ENCODE assay signal across 11 cellular contexts in the genomic region with DNA sequence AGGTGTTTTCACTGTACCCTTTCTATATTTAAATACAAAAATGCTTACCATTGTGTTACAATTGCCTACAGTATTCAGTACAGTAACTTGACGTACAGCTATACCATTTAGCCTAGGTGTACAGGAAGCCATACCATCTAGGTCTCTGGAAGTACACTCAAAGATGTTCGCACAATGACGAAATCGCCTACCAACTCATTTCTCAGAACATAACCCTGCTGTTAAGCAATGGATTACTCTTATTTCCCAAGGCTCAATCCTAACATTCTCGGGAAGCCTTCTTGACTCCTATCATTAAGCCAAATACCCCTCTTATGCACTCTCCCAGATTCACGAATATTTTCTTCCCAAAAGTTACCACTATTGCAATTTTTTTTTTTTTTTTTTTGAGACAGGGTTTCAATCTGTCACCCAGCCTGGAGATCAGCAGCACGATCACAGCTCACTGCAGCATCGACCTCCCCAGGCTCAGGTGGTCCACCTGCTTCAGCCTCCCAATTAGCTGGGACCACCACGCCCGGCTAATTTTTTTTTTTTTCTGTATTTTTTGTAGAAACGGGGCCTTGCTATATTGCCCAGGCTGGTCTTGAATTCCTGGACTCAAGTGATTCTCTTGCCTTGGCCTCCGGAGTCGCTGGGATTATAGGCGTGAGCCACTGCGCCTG. TPM values are rescaled to one million over a fixed set of nuclear protein-coding genes. Genes with fewer than 3 reads are reported as not detected.
A peak's percentile ranks its signal among the peaks of the same experiment; 100 is the strongest.
DNase-seq lines count a peak whose midpoint lies in the region; ATAC-seq, FAIRE-seq and TF ChIP-seq lines count a peak whose summit lies in the region.
"Had no signal": no experiment of that assay in that cellular context is flagged by ENCODE, and none has a peak within 500 bp of the region (broad histone marks: within the 10 kb centered on the region; RNA-seq: fewer than 3 reads in every experiment).

No MANE protein-coding gene starts in this region.

- H3K4me3 ChIP-seq in HepG2 (replicated peaks in 1 of 3; ENCODE audit: insufficient read depth in 1 of 3, low read depth in 2 of 3, low read length in 3 of 3) (peak overlapping the region; percentile 79 to 100 (median 98)), right lobe of liver (peak overlapping the region in 1 of 3 donors; percentile 86)

- TF ChIP-seq CTCF in HepG2 (CRISPR knock-in tag; IDR thresholded peaks at IDR 0.05) (no peak), right lobe of liver (IDR thresholded peaks at IDR 0.05) (no peak)

- no peaks in the 10 kb centered on the region for H3K9me3 Mint-ChIP-seq in activated CD4-positive, alpha-beta memory T cell treated with anti-CD3 and anti-CD28 coated beads for 36 hours
- no peaks in the 10 kb centered on the region for H3K9me3 Mint-ChIP-seq in immature natural killer cell

- H3K27me3 Mint-ChIP-seq in activated CD4-positive, alpha-beta memory T cell treated with anti-CD3 and anti-CD28 coated beads for 36 hours = no peaks in the 10 kb centered on the region
- H3K27me3 Mint-ChIP-seq in immature natural killer cell (ENCODE audit: low read depth in 3 of 3) = peaks cover 2 to 9% (median 6%) of the 10 kb centered on the region in 3 donors

- no TSS peak for BruUV-seq in HepG2 (replicated peaks; lab: Mats Ljungman, UMichigan)

- peaks cover 18% of the 10 kb centered on the region for H3K79me2 ChIP-seq in HepG2 (ENCODE audit: insufficient read depth, low read length)

- POLR2A ChIA-PET in HepG2 (lab: Yijun Ruan, JAX) = no interaction called here
- POLR2A ChIA-PET in activated CD4-positive, alpha-beta memory T cell treated with anti-CD3 and anti-CD28 coated beads for 36 hours (lab: Charles Lee) = no interaction called here

- intact Hi-C loops in HepG2 (cut with micrococcal nuclease; ENCODE audit: unreplicated experiment) = no loop called here
- intact Hi-C loops in right lobe of liver (cut with DNase I) = loop anchor here in 1 of 2 donors (5.0 kb wide), 1 partner anchor 69 kb away; no protein-coding TSS in a partner anchor
- intact Hi-C loops in activated CD4-positive, alpha-beta memory T cell treated with anti-CD3 and anti-CD28 coated beads for 36 hours (cut with micrococcal nuclease) = loop anchor here (2.0 kb wide), 1 partner anchor 79 kb away; a partner anchor contains a TSS

- no peak for FAIRE-seq in HepG2 (lab: Jason Lieb, UNC)

- in situ Hi-C loops in HepG2 (cut with HindIII; ENCODE audit: extremely low pct_ligation_motif_present, low pct_unique_long_range_greater_than_20kb) = no loop called here

- H3K27me3 ChIP-seq in HepG2 (ENCODE audit: control insufficient read depth in 1 of 2, insufficient read depth in 2 of 2, low read length in 2 of 2) (no peaks in the 10 kb centered on the region; a peak in 1 of 5 replicates), right lobe of liver (no peaks in the 10 kb centered on the region)
- H3K27me3 ChIP-seq: thyroid gland had no signal

- TF ChIP-seq RAD21 in HepG2 (CRISPR knock-in tag; IDR thresholded peaks at IDR 0.05) = no peak

- peak overlapping the region; percentile 93; the same call in 1 of the 2 replicates for H3K9ac ChIP-seq in HepG2 (ENCODE audit: insufficient read depth, low read depth, low read length)

- H3K4me2 ChIP-seq in HepG2 (ENCODE audit: low read depth, low read length) = peak overlapping the region; percentile 76

- H3K27ac Mint-ChIP-seq in activated CD4-positive, alpha-beta memory T cell treated with anti-CD3 and anti-CD28 coated beads for 36 hours = no peak overlapping the region
- peak overlapping the region in 4 of 6 donors; percentile 3 to 69 (median 56) for H3K27ac Mint-ChIP-seq in immature natural killer cell

- H3K9me3 ChIP-seq in HepG2 (ENCODE audit: low read length) (no peaks in the 10 kb centered on the region), right lobe of liver (no peaks in the 10 kb centered on the region)
- H3K9me3 ChIP-seq: thyroid gland had no signal

- ATAC-seq in HepG2 (no peak), right lobe of liver (no peak)

- TF ChIP-seq EP300 in HepG2 (IDR thresholded peaks at IDR 0.05; ENCODE audit: low read depth in 2 of 2, low read length in 2 of 2) = no peak
- TF ChIP-seq EP300 in HepG2 (CRISPR knock-in tag; IDR thresholded peaks at IDR 0.05; ENCODE audit: borderline replicate concordance) = no peak

- H2AFZ ChIP-seq in HepG2 (ENCODE audit: low read length) = no peak overlapping the region

- CTCF ChIA-PET in HepG2 (lab: Yijun Ruan, JAX; ENCODE audit: low intra/inter-chr PET ratio, low total read pairs) = no interaction called here
- CTCF ChIA-PET in activated CD4-positive, alpha-beta memory T cell treated with anti-CD3 and anti-CD28 coated beads for 36 hours (lab: Charles Lee) = interaction anchor here (1.0 kb wide), 1 partner anchor 27 kb away, joined by 4 read pairs; no protein-coding TSS in a partner anchor

- peaks cover 39% of the 10 kb centered on the region for H3K4me1 ChIP-seq in HepG2 (ENCODE audit: insufficient read depth, low read length)
- peaks cover 0 to 9% (median 3%) of the 10 kb centered on the region in 4 donors for H3K4me1 ChIP-seq in right lobe of liver

- no peak overlapping the region for H3K27ac ChIP-seq in HepG2 (ENCODE audit: extremely low read length, insufficient read depth, low read length)
- H3K27ac ChIP-seq in right lobe of liver = no peak overlapping the region
- H3K27ac ChIP-seq: thyroid gland had no signal

- H3K36me3 ChIP-seq in HepG2 (replicated peaks in 1 of 2; ENCODE audit: control insufficient read depth in 1 of 2, insufficient read depth in 2 of 2, low read length in 2 of 2) = no peaks in the 10 kb centered on the region; a peak in 1 of 5 replicates
- no peaks in the 10 kb centered on the region for H3K36me3 ChIP-seq in right lobe of liver
- H3K36me3 ChIP-seq: thyroid gland had no signal

- H4K20me1 ChIP-seq in HepG2 (ENCODE audit: insufficient read depth, low read length) = no peaks in the 10 kb centered on the region

- H3K36me3 Mint-ChIP-seq in activated CD4-positive, alpha-beta memory T cell treated with anti-CD3 and anti-CD28 coated beads for 36 hours = peaks cover 6% of the 10 kb centered on the region
- H3K36me3 Mint-ChIP-seq in immature natural killer cell = peaks cover 3 to 6% (median 4%) of the 10 kb centered on the region in 3 donors

- DNase-seq in HepG2 (ENCODE audit: low spot score) = no peak
- DNase-seq in right lobe of liver = no peak
- DNase-seq in activated CD4-positive, alpha-beta memory T cell treated with anti-CD3 and anti-CD28 coated beads for 36 hours = no peak
- no peak for DNase-seq in immature natural killer cell
- DNase-seq in stimulated activated CD4-positive, alpha-beta T cell treated with anti-CD3 and anti-CD28 coated beads, Interleukin-12 subunit alpha, Interleukin-12 subunit beta, amount 100 ng/mL, for 4 hours = no peak
- no peak for DNase-seq in NK-92 (lab: John Stamatoyannopoulos, UW; ENCODE audit: unreplicated experiment)
- no peak for DNase-seq in mesenteric fat pad (ENCODE audit: low spot score)
- no peak for DNase-seq in NCI-H2171 (lab: John Stamatoyannopoulos, UW)
- DNase-seq: caudate nucleus, DMS 273 treated with DMSO at 0.1 percent for 48 hours, thyroid gland had no signal

- 91% methylated on average over 15 of the region's 15 CpGs for WGBS in HepG2 (ENCODE audit: low lambda C conversion rate)
- 92% methylated on average over 14 of the region's 15 CpGs for WGBS in right lobe of liver (ENCODE audit: insufficient coverage, low coverage, low lambda C conversion rate, missing lambda C conversion rate)

- peaks cover 29% of the 10 kb centered on the region for H3K4me1 Mint-ChIP-seq in activated CD4-positive, alpha-beta memory T cell treated with anti-CD3 and anti-CD28 coated beads for 36 hours (ENCODE audit: low read depth)
- peaks cover 39 to 44% of the 10 kb centered on the region in 2 donors for H3K4me1 Mint-ChIP-seq in immature natural killer cell

- peak overlapping the region; percentile 65 for H3K4me3 Mint-ChIP-seq in activated CD4-positive, alpha-beta memory T cell treated with anti-CD3 and anti-CD28 coated beads for 36 hours
- H3K4me3 Mint-ChIP-seq in immature natural killer cell = peak overlapping the region; percentile 99 to 100 (median 100)

- TF ChIP-seq POLR2A in HepG2 (IDR thresholded peaks at IDR 0.05; ENCODE audit: insufficient read depth in 1 of 2, low read depth in 2 of 2, low read length in 2 of 2) = no peak
- TF ChIP-seq POLR2A in right lobe of liver (IDR thresholded peaks at IDR 0.05) = no peak

RNA-seq across cellular contexts. Expression of a gene that starts 1.5 kb away (rescaled TPM):
- total RNA-seq in HepG2 (2016; rRNA removed; fragmentation: Illumina TruSeq; extraction: Trizol) = 42.1 and 60.0 TPM in 2 replicates
- total RNA-seq in HepG2 (2016; cell fraction: cytosol; rRNA removed; fragmentation: Illumina TruSeq; extraction: Trizol; ENCODE audit: low read depth) = 14.1 and 14.5 TPM in 2 replicates
- 46.4 and 66.4 TPM in 2 replicates for total RNA-seq in HepG2 (2016; cell fraction: insoluble cytoplasmic fraction; rRNA removed; fragmentation: Illumina TruSeq; extraction: Trizol)
- 28.1 and 29.9 TPM in 2 replicates for total RNA-seq in HepG2 (2016; cell fraction: membrane; rRNA removed; fragmentation: Illumina TruSeq; extraction: Trizol)
- total RNA-seq in HepG2 (2016; cell fraction: nucleus; rRNA removed; fragmentation: Illumina TruSeq; extraction: Trizol) = 20.3 and 27.0 TPM in 2 replicates
- polyA plus RNA-seq in HepG2 (2011; rRNA removed) = 11.8 and 13.6 TPM in 2 replicates
- polyA plus RNA-seq in HepG2 (2011; cell fraction: cytosol; rRNA removed) = 6.2 and 8.5 TPM in 2 replicates
- polyA plus RNA-seq in HepG2 (2011; cell fraction: nucleus; rRNA removed) = 9.6 and 11.5 TPM in 2 replicates
- 12.5 and 14.0 TPM in 2 replicates for polyA plus RNA-seq in HepG2 (2012)
- 6.7 and 8.0 TPM in 2 replicates for polyA plus RNA-seq in HepG2 (2016; cell fraction: cytosol; fragmentation: Illumina TruSeq; extraction: Trizol; ENCODE audit: low read depth)
- 36.9 and 40.1 TPM in 2 replicates for polyA plus RNA-seq in HepG2 (2016; cell fraction: insoluble cytoplasmic fraction; fragmentation: Illumina TruSeq; extraction: Trizol; ENCODE audit: low read depth)
- polyA plus RNA-seq in HepG2 (2016; cell fraction: membrane; fragmentation: Illumina TruSeq; extraction: Trizol; ENCODE audit: low read depth) = 12.9 and 14.9 TPM in 2 replicates
- polyA plus RNA-seq in HepG2 (2016; cell fraction: nucleus; fragmentation: Illumina TruSeq; extraction: Trizol; ENCODE audit: insufficient read depth, low read depth) = 31.2 and 33.0 TPM in 2 replicates
- 15.7 and 41.0 TPM in 2 replicates for polyA minus RNA-seq in HepG2 (2011; rRNA and poly(A)+ RNA removed; ENCODE audit: low replicate concordance)
- 7.8 and 11.3 TPM in 2 replicates for polyA minus RNA-seq in HepG2 (2011; cell fraction: cytosol; rRNA and poly(A)+ RNA removed)
- 14.7 and 18.5 TPM in 2 replicates for polyA minus RNA-seq in HepG2 (2011; cell fraction: nucleus; rRNA and poly(A)+ RNA removed)
- total RNA-seq in right lobe of liver = 10 to 100 TPM in 1 of 6 experiments, 1 to 10 TPM in 5; 7.7 to 10.7 (median 8.4) TPM
- total RNA-seq in activated CD4-positive, alpha-beta memory T cell treated with anti-CD3 and anti-CD28 coated beads for 36 hours = 10 to 100 TPM; 40.6 to 42.5 TPM
- polyA plus RNA-seq in immature natural killer cell = 10 to 100 TPM; 18.4 to 38.4 (median 32.5) TPM
- 19.0 TPM for total RNA-seq in mesenteric fat pad

RNA-seq across cellular contexts. Expression of a gene that starts 20.5 kb away (rescaled TPM):
- 64.4 and 81.4 TPM in 2 replicates for total RNA-seq in HepG2 (2016; rRNA removed; fragmentation: Illumina TruSeq; extraction: Trizol)
- total RNA-seq in HepG2 (2016; cell fraction: cytosol; rRNA removed; fragmentation: Illumina TruSeq; extraction: Trizol; ENCODE audit: low read depth) = 54.2 and 57.3 TPM in 2 replicates
- 65.7 and 82.6 TPM in 2 replicates for total RNA-seq in HepG2 (2016; cell fraction: insoluble cytoplasmic fraction; rRNA removed; fragmentation: Illumina TruSeq; extraction: Trizol)
- 115 and 124 TPM in 2 replicates for total RNA-seq in HepG2 (2016; cell fraction: membrane; rRNA removed; fragmentation: Illumina TruSeq; extraction: Trizol)
- total RNA-seq in HepG2 (2016; cell fraction: nucleus; rRNA removed; fragmentation: Illumina TruSeq; extraction: Trizol) = 25.7 and 27.8 TPM in 2 replicates
- 19.2 and 22.3 TPM in 2 replicates for polyA plus RNA-seq in HepG2 (2011; rRNA removed)
- polyA plus RNA-seq in HepG2 (2011; cell fraction: cytosol; rRNA removed) = 9.3 and 14.2 TPM in 2 replicates
- polyA plus RNA-seq in HepG2 (2011; cell fraction: nucleus; rRNA removed) = 4.7 and 6.6 TPM in 2 replicates
- 26.2 and 27.5 TPM in 2 replicates for polyA plus RNA-seq in HepG2 (2012)
- 73.0 and 81.9 TPM in 2 replicates for polyA plus RNA-seq in HepG2 (2016; cell fraction: cytosol; fragmentation: Illumina TruSeq; extraction: Trizol; ENCODE audit: low read depth)
- polyA plus RNA-seq in HepG2 (2016; cell fraction: insoluble cytoplasmic fraction; fragmentation: Illumina TruSeq; extraction: Trizol; ENCODE audit: low read depth) = 89.8 and 90.3 TPM in 2 replicates
- polyA plus RNA-seq in HepG2 (2016; cell fraction: membrane; fragmentation: Illumina TruSeq; extraction: Trizol; ENCODE audit: low read depth) = 108 and 116 TPM in 2 replicates
- polyA plus RNA-seq in HepG2 (2016; cell fraction: nucleus; fragmentation: Illumina TruSeq; extraction: Trizol; ENCODE audit: insufficient read depth, low read depth) = 48.0 and 53.7 TPM in 2 replicates
- polyA minus RNA-seq in HepG2 (2011; rRNA and poly(A)+ RNA removed; ENCODE audit: low replicate concordance) = 3.4 and 6.6 TPM in 2 replicates
- 6.4 and 7.9 TPM in 2 replicates for polyA minus RNA-seq in HepG2 (2011; cell fraction: cytosol; rRNA and poly(A)+ RNA removed)
- 3.9 and 8.7 TPM in 2 replicates for polyA minus RNA-seq in HepG2 (2011; cell fraction: nucleus; rRNA and poly(A)+ RNA removed)
- 10 to 100 TPM; 13.7 to 26.4 (median 22.0) TPM for total RNA-seq in right lobe of liver
- total RNA-seq in activated CD4-positive, alpha-beta memory T cell treated with anti-CD3 and anti-CD28 coated beads for 36 hours = 10 to 100 TPM; 50.5 to 51.5 TPM
- polyA plus RNA-seq in immature natural killer cell = 10 to 100 TPM; 67.3 to 79.8 (median 79.8) TPM
- total RNA-seq in mesenteric fat pad = 30.4 TPM

RNA-seq across cellular contexts. Expression of a gene that starts 36.6 kb away (rescaled TPM):
- 30.3 and 44.3 TPM in 2 replicates for total RNA-seq in HepG2 (2016; rRNA removed; fragmentation: Illumina TruSeq; extraction: Trizol)
- 6.8 and 7.5 TPM in 2 replicates for total RNA-seq in HepG2 (2016; cell fraction: cytosol; rRNA removed; fragmentation: Illumina TruSeq; extraction: Trizol; ENCODE audit: low read depth)
- total RNA-seq in HepG2 (2016; cell fraction: insoluble cytoplasmic fraction; rRNA removed; fragmentation: Illumina TruSeq; extraction: Trizol) = 30.4 and 46.1 TPM in 2 replicates
- total RNA-seq in HepG2 (2016; cell fraction: membrane; rRNA removed; fragmentation: Illumina TruSeq; extraction: Trizol) = 24.6 and 29.0 TPM in 2 replicates
- total RNA-seq in HepG2 (2016; cell fraction: nucleus; rRNA removed; fragmentation: Illumina TruSeq; extraction: Trizol) = 22.5 and 27.6 TPM in 2 replicates
- 8.0 and 9.6 TPM in 2 replicates for polyA plus RNA-seq in HepG2 (2011; rRNA removed)
- polyA plus RNA-seq in HepG2 (2011; cell fraction: cytosol; rRNA removed) = 3.3 and 5.6 TPM in 2 replicates
- 4.2 and 5.5 TPM in 2 replicates for polyA plus RNA-seq in HepG2 (2011; cell fraction: nucleus; rRNA removed)
- 11.6 and 13.1 TPM in 2 replicates for polyA plus RNA-seq in HepG2 (2012)
- polyA plus RNA-seq in HepG2 (2016; cell fraction: cytosol; fragmentation: Illumina TruSeq; extraction: Trizol; ENCODE audit: low read depth) = 2.9 and 3.7 TPM in 2 replicates
- 33.0 and 35.1 TPM in 2 replicates for polyA plus RNA-seq in HepG2 (2016; cell fraction: insoluble cytoplasmic fraction; fragmentation: Illumina TruSeq; extraction: Trizol; ENCODE audit: low read depth)
- 12.8 and 13.9 TPM in 2 replicates for polyA plus RNA-seq in HepG2 (2016; cell fraction: membrane; fragmentation: Illumina TruSeq; extraction: Trizol; ENCODE audit: low read depth)
- polyA plus RNA-seq in HepG2 (2016; cell fraction: nucleus; fragmentation: Illumina TruSeq; extraction: Trizol; ENCODE audit: insufficient read depth, low read depth) = 27.5 and 30.3 TPM in 2 replicates
- 3.2 and 11.7 TPM in 2 replicates for polyA minus RNA-seq in HepG2 (2011; rRNA and poly(A)+ RNA removed; ENCODE audit: low replicate concordance)
- 7.4 and 9.3 TPM in 2 replicates for polyA minus RNA-seq in HepG2 (2011; cell fraction: cytosol; rRNA and poly(A)+ RNA removed)
- polyA minus RNA-seq in HepG2 (2011; cell fraction: nucleus; rRNA and poly(A)+ RNA removed) = 14.3 and 18.0 TPM in 2 replicates
- total RNA-seq in right lobe of liver = 10 to 100 TPM in 5 of 6 experiments, 1 to 10 TPM in 1; 8.6 to 20.0 (median 11.3) TPM
- 10 to 100 TPM; 26.2 to 26.6 TPM for total RNA-seq in activated CD4-positive, alpha-beta memory T cell treated with anti-CD3 and anti-CD28 coated beads for 36 hours
- polyA plus RNA-seq in immature natural killer cell = 10 to 100 TPM in 2 of 3 donors, 1 to 10 TPM in 1; 8.0 to 19.0 (median 15.0) TPM
- total RNA-seq in mesenteric fat pad = 22.9 TPM
